1 cellular context compared by ENCODE assay signal in the genomic region with DNA sequence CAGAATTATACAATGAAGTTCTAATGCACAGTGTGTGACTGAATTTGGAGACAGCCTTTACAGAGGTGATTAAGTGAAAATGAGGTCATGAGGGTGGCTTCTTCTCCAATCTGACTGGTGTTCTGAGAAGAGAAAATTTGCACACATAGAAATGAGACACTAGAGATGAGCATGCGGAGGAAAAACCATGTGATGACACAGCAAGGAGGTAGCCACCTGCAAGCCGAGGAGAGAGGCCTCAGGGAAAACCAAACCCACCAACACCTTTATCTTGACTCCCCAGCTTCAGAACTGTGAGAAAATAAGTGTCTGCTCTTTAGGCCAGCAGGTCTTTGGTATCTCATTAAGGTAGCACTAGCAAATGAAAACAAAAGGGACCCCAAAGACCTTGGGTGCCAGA.
A peak's percentile ranks its signal among the peaks of the same experiment; 100 is the strongest.
TF ChIP-seq lines count a peak whose summit lies in the region.

No MANE protein-coding gene starts in this region.

TF ChIP-seq in K562, 482 proteins besides CTCF, POLR2A, EP300 and RAD21 (continued from another document):
- TF ChIP-seq, protein P1, sequence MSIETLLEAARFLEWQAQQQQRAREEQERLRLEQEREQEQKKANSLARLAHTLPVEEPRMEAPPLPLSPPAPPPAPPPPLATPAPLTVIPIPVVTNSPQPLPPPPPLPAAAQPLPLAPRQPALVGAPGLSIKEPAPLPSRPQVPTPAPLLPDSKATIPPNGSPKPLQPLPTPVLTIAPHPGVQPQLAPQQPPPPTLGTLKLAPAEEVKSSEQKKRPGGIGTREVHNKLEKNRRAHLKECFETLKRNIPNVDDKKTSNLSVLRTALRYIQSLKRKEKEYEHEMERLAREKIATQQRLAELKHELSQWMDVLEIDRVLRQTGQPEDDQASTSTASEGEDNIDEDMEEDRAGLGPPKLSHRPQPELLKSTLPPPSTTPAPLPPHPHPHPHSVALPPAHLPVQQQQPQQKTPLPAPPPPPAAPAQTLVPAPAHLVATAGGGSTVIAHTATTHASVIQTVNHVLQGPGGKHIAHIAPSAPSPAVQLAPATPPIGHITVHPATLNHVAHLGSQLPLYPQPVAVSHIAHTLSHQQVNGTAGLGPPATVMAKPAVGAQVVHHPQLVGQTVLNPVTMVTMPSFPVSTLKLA (conservative IDR thresholded peaks at IDR 0.05): no peak
- no peak for TF ChIP-seq SAFB2 (IDR thresholded peaks at IDR 0.05; ENCODE audit: borderline replicate concordance, low read depth, low read length, severe bottlenecking)
- TF ChIP-seq, protein P2, sequence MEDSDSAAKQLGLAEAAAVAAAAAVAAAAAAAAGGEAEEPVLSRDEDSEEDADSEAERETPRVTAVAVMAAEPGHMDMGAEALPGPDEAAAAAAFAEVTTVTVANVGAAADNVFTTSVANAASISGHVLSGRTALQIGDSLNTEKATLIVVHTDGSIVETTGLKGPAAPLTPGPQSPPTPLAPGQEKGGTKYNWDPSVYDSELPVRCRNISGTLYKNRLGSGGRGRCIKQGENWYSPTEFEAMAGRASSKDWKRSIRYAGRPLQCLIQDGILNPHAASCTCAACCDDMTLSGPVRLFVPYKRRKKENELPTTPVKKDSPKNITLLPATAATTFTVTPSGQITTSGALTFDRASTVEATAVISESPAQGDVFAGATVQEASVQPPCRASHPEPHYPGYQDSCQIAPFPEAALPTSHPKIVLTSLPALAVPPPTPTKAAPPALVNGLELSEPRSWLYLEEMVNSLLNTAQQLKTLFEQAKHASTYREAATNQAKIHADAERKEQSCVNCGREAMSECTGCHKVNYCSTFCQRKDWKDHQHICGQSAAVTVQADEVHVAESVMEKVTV (CRISPR knock-in tag; IDR thresholded peaks at IDR 0.05): no peak
- TF ChIP-seq POLR2AphosphoS2 (IDR thresholded peaks at IDR 0.05; ENCODE audit: low read length): no peak
- 0 out of 2 replicates have a peak, but pooled peaks have one; percentile 20 for TF ChIP-seq ZNF263 (CRISPR knock-in tag; IDR thresholded peaks at IDR 0.05; ENCODE audit: borderline replicate concordance)
- TF ChIP-seq SMAD2 (IDR thresholded peaks at IDR 0.05; ENCODE audit: low read depth, low read length): no peak
- TF ChIP-seq, protein P3, sequence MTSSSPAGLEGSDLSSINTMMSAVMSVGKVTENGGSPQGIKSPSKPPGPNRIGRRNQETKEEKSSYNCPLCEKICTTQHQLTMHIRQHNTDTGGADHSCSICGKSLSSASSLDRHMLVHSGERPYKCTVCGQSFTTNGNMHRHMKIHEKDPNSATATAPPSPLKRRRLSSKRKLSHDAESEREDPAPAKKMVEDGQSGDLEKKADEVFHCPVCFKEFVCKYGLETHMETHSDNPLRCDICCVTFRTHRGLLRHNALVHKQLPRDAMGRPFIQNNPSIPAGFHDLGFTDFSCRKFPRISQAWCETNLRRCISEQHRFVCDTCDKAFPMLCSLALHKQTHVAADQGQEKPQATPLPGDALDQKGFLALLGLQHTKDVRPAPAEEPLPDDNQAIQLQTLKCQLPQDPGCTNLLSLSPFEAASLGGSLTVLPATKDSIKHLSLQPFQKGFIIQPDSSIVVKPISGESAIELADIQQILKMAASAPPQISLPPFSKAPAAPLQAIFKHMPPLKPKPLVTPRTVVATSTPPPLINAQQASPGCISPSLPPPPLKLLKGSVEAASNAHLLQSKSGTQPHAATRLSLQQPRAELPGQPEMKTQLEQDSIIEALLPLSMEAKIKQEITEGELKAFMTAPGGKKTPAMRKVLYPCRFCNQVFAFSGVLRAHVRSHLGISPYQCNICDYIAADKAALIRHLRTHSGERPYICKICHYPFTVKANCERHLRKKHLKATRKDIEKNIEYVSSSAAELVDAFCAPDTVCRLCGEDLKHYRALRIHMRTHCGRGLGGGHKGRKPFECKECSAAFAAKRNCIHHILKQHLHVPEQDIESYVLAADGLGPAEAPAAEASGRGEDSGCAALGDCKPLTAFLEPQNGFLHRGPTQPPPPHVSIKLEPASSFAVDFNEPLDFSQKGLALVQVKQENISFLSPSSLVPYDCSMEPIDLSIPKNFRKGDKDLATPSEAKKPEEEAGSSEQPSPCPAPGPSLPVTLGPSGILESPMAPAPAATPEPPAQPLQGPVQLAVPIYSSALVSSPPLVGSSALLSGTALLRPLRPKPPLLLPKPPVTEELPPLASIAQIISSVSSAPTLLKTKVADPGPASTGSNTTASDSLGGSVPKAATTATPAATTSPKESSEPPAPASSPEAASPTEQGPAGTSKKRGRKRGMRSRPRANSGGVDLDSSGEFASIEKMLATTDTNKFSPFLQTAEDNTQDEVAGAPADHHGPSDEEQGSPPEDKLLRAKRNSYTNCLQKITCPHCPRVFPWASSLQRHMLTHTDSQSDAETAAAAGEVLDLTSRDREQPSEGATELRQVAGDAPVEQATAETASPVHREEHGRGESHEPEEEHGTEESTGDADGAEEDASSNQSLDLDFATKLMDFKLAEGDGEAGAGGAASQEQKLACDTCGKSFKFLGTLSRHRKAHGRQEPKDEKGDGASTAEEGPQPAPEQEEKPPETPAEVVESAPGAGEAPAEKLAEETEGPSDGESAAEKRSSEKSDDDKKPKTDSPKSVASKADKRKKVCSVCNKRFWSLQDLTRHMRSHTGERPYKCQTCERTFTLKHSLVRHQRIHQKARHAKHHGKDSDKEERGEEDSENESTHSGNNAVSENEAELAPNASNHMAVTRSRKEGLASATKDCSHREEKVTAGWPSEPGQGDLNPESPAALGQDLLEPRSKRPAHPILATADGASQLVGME (CRISPR knock-in tag; IDR thresholded peaks at IDR 0.05): no peak
- no peak for TF ChIP-seq KAT8 (IDR thresholded peaks at IDR 0.05; ENCODE audit: low read depth)
- TF ChIP-seq BDP1 (IDR thresholded peaks at IDR 0.05; ENCODE audit: insufficient read depth, insufficient read length): no peak
- no peak for TF ChIP-seq PTBP1 (IDR thresholded peaks at IDR 0.05; ENCODE audit: low read depth, low read length)
- TF ChIP-seq, protein P4, sequence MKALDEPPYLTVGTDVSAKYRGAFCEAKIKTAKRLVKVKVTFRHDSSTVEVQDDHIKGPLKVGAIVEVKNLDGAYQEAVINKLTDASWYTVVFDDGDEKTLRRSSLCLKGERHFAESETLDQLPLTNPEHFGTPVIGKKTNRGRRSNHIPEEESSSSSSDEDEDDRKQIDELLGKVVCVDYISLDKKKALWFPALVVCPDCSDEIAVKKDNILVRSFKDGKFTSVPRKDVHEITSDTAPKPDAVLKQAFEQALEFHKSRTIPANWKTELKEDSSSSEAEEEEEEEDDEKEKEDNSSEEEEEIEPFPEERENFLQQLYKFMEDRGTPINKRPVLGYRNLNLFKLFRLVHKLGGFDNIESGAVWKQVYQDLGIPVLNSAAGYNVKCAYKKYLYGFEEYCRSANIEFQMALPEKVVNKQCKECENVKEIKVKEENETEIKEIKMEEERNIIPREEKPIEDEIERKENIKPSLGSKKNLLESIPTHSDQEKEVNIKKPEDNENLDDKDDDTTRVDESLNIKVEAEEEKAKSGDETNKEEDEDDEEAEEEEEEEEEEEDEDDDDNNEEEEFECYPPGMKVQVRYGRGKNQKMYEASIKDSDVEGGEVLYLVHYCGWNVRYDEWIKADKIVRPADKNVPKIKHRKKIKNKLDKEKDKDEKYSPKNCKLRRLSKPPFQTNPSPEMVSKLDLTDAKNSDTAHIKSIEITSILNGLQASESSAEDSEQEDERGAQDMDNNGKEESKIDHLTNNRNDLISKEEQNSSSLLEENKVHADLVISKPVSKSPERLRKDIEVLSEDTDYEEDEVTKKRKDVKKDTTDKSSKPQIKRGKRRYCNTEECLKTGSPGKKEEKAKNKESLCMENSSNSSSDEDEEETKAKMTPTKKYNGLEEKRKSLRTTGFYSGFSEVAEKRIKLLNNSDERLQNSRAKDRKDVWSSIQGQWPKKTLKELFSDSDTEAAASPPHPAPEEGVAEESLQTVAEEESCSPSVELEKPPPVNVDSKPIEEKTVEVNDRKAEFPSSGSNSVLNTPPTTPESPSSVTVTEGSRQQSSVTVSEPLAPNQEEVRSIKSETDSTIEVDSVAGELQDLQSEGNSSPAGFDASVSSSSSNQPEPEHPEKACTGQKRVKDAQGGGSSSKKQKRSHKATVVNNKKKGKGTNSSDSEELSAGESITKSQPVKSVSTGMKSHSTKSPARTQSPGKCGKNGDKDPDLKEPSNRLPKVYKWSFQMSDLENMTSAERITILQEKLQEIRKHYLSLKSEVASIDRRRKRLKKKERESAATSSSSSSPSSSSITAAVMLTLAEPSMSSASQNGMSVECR (CRISPR knock-in tag; IDR thresholded peaks at IDR 0.05): 0 out of 2 replicates have a peak, but pooled peaks have one; percentile 10
- TF ChIP-seq ZFP1 (CRISPR knock-in tag; IDR thresholded peaks at IDR 0.05): no peak
- TF ChIP-seq, protein P5, sequence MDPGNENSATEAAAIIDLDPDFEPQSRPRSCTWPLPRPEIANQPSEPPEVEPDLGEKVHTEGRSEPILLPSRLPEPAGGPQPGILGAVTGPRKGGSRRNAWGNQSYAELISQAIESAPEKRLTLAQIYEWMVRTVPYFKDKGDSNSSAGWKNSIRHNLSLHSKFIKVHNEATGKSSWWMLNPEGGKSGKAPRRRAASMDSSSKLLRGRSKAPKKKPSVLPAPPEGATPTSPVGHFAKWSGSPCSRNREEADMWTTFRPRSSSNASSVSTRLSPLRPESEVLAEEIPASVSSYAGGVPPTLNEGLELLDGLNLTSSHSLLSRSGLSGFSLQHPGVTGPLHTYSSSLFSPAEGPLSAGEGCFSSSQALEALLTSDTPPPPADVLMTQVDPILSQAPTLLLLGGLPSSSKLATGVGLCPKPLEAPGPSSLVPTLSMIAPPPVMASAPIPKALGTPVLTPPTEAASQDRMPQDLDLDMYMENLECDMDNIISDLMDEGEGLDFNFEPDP (CRISPR knock-in tag; IDR thresholded peaks at IDR 0.05): no peak
- TF ChIP-seq IRF2 (CRISPR knock-in tag; IDR thresholded peaks at IDR 0.05): 0 out of 2 replicates have a peak, but pooled peaks have one; percentile 80
- no peak for TF ChIP-seq ASH1L (IDR thresholded peaks at IDR 0.05; ENCODE audit: borderline replicate concordance, low read depth, partially characterized antibody)
- no peak for TF ChIP-seq ZNF695 (CRISPR knock-in tag; IDR thresholded peaks at IDR 0.05)
